Comparison of ENCODE assay signal across 9 cellular contexts in genomic region chr19:49555600-49556411, GRCh38. TPM values are rescaled to one million over a fixed set of nuclear protein-coding genes. Genes with fewer than 3 reads are reported as not detected.
DNase-seq lines count a peak whose midpoint lies in the region; ATAC-seq, FAIRE-seq and TF ChIP-seq lines count a peak whose summit lies in the region.
"Had no signal": no experiment of that assay in that cellular context is flagged by ENCODE, and none has a peak within 500 bp of the region (broad histone marks: within the 10 kb centered on the region; RNA-seq: fewer than 3 reads in every experiment).

No MANE protein-coding gene starts in this region.

- ATAC-seq in gastroesophageal sphincter (peak; percentile 65), HG02759 (IDR thresholded peaks at IDR 0.05; ENCODE audit: unreplicated experiment) (no peak)

- H3K27ac ChIP-seq in gastroesophageal sphincter: peak overlapping the region in 3 of 4 donors; percentile 45 to 73 (median 48)

- peaks cover 0 to 28% (median 0%) of the 10 kb centered on the region in 3 donors for H3K4me1 ChIP-seq in gastroesophageal sphincter

- peaks cover 0 to 74% of the 10 kb centered on the region in 2 donors for H3K36me3 ChIP-seq in gastroesophageal sphincter

- TF ChIP-seq CTCF in gastroesophageal sphincter (IDR thresholded peaks at IDR 0.05) (no peak), GM13977 (IDR thresholded peaks at IDR 0.05; ENCODE audit: extremely low read depth, insufficient read depth, missing control alignments) (no peak)

- no peak for TF ChIP-seq POLR2A in gastroesophageal sphincter (IDR thresholded peaks at IDR 0.05)

- no peaks in the 10 kb centered on the region for H3K9me3 ChIP-seq in gastroesophageal sphincter

- 26 to 88% methylated on average over 6 to 9 of the region's 53 CpGs for WGBS in gastroesophageal sphincter (ENCODE audit: low coverage in 1 of 2), 2 donors

- DNase-seq in SIG-M5 treated with dmso at 0.1 percent for 504 hours (lab: John Stamatoyannopoulos, UW; ENCODE audit: unreplicated experiment): peak; percentile 25
- no peak for DNase-seq in SIG-M5 (lab: John Stamatoyannopoulos, UW)
- peak; percentile 71 for DNase-seq in activated T-cell treated with anti-CD3 and anti-CD28 coated beads, Interleukin-2, amount 50 U/mL, for 1 hour
- peak; percentile 59 to 78 for DNase-seq in stimulated activated CD4-positive, alpha-beta T cell treated with anti-CD3 and anti-CD28 coated beads, Interleukin-12 subunit alpha, Interleukin-12 subunit beta, amount 100 ng/mL, for 24 hours (ENCODE audit: low read depth in 2 of 2)
- DNase-seq in GM19239 (ENCODE audit: insufficient read length, low spot score): no peak
- no peak for DNase-seq in GM13977 (ENCODE audit: low spot score)

- in situ Hi-C loops in GM13977 (cut with MboI; ENCODE audit: low pct_unique_long_range_greater_than_20kb, low sequenced_read_pairs, unreplicated experiment): no loop called here

- no peak for TF ChIP-seq EP300 in gastroesophageal sphincter (IDR thresholded peaks at IDR 0.05)

- H3K27me3 ChIP-seq in gastroesophageal sphincter: no peaks in the 10 kb centered on the region

- FAIRE-seq in GM19239 (lab: Jason Lieb, UNC): no peak
- FAIRE-seq: TTC549 had no signal

- H3K4me3 ChIP-seq in gastroesophageal sphincter: peak overlapping the region in 1 of 2 donors; percentile 14

RNA-seq across cellular contexts. Expression of gene NOSIP, which starts 24.6 kb away (rescaled TPM):
- total RNA-seq in gastroesophageal sphincter: 10 to 100 TPM; 45.5 to 59.6 (median 51.8) TPM

RNA-seq across cellular contexts. Expression of gene PRRG2, which starts 25.3 kb away (rescaled TPM):
- total RNA-seq in gastroesophageal sphincter: 1 to 10 TPM in 2 of 4 donors, not detected in 2; 1.0 to 1.1 TPM

RNA-seq across cellular contexts. Expression of gene RCN3, which starts 28.0 kb away (rescaled TPM):
- 10 to 100 TPM in 3 of 4 donors, 1 to 10 TPM in 1; 8.2 to 21.0 (median 12.0) TPM for total RNA-seq in gastroesophageal sphincter

RNA-seq across cellular contexts. Expression of gene PRR12, which starts 35.2 kb away (rescaled TPM):
- total RNA-seq in gastroesophageal sphincter: 10 to 100 TPM in 3 of 4 donors, 1 to 10 TPM in 1; 9.3 to 24.1 (median 14.8) TPM

RNA-seq across cellular contexts. Expression of gene FCGRT, which starts 43.3 kb away (rescaled TPM):
- 100 to 1,000 TPM in 3 of 4 donors, 10 to 100 TPM in 1; 78.6 to 255 (median 158) TPM for total RNA-seq in gastroesophageal sphincter

Comparison
In these comparisons a context has a peak if more than half of its experiments do, and no peak if none do; other contexts are left out.
1. DNase-seq: peak in SIG-M5 treated with dmso at 0.1 percent for 504 hours (single experiment), activated T-cell treated with anti-CD3 and anti-CD28 coated beads, Interleukin-2, amount 50 U/mL, for 1 hour (single experiment) and stimulated activated CD4-positive, alpha-beta T cell treated with anti-CD3 and anti-CD28 coated beads, Interleukin-12 subunit alpha, Interleukin-12 subunit beta, amount 100 ng/mL, for 24 hours (2 of 2); none in SIG-M5 (single experiment), GM19239 (single experiment) and GM13977 (single experiment).